In genomic region chr11:20112291-20113146, GRCh38 we compare ENCODE assay signal across 8 cellular contexts. TPM values are rescaled to one million over a fixed set of nuclear protein-coding genes. Genes with fewer than 3 reads are reported as not detected.
DNase-seq lines count a peak whose midpoint lies in the region; ATAC-seq, FAIRE-seq and TF ChIP-seq lines count a peak whose summit lies in the region.

No MANE protein-coding gene starts in this region.

- H3K27me3 ChIP-seq in ascending aorta, result no peaks in the 10 kb centered on the region
- no peaks in the 10 kb centered on the region for H3K27me3 ChIP-seq in small intestine (ENCODE audit: control insufficient read depth in 2 of 2, insufficient read depth in 2 of 2, low read length in 2 of 2)
- no peaks in the 10 kb centered on the region for H3K27me3 ChIP-seq in H7 (ENCODE audit: control insufficient read depth, insufficient read depth, low read length)

- H3K36me3 ChIP-seq in ascending aorta (peaks cover 53 to 70% of the 10 kb centered on the region in 2 donors), small intestine (ENCODE audit: control insufficient read depth in 2 of 2, insufficient read depth in 2 of 2, low read length in 2 of 2) (no peaks in the 10 kb centered on the region), H7 (replicated peaks; ENCODE audit: control insufficient read depth, insufficient read depth, low read length) (peaks cover 10% of the 10 kb centered on the region)

- H3K9me3 ChIP-seq in ascending aorta (no peaks in the 10 kb centered on the region), small intestine (ENCODE audit: control insufficient read depth, low read depth) (no peaks in the 10 kb centered on the region)

- TF ChIP-seq CTCF in ascending aorta (IDR thresholded peaks at IDR 0.05), result no peak

- ATAC-seq in GM21619 (IDR thresholded peaks at IDR 0.05; ENCODE audit: unreplicated experiment) (no peak), GM21515 (IDR thresholded peaks at IDR 0.05; ENCODE audit: unreplicated experiment) (no peak)

- no peak for FAIRE-seq in small intestine (lab: Jason Lieb, UNC)

- intact Hi-C loops in ascending aorta (cut with DNase I), result loop anchor here (5.0 to 10.0 kb wide), 4 partner anchors 160 to 548 kb away; no protein-coding TSS in a partner anchor

- H3K27ac ChIP-seq in ascending aorta, result peak overlapping the region; percentile 73 to 85
- peak overlapping the region; percentile 6 to 33 for H3K27ac ChIP-seq in small intestine (ENCODE audit: low read depth in 1 of 2, low read length in 1 of 2)

- peaks cover 20 to 51% of the 10 kb centered on the region in 2 donors for H3K4me1 ChIP-seq in ascending aorta
- H3K4me1 ChIP-seq in small intestine (ENCODE audit: control insufficient read depth in 2 of 2, insufficient read depth in 1 of 2, low read depth in 1 of 2, low read length in 1 of 2), result peaks cover 0 to 1% of the 10 kb centered on the region in 2 donors

- WGBS in small intestine, 3 donors, result 35 to 47% (median 39%) methylated on average over 15 of the region's 15 CpGs

- H3K4me3 ChIP-seq in ascending aorta (no peak overlapping the region), small intestine (ENCODE audit: low read depth in 1 of 2, low read length in 2 of 2) (no peak overlapping the region), H7 (ENCODE audit: insufficient read depth, low read depth, low read length) (no peak overlapping the region)

- peak; percentile 4 to 19 for DNase-seq in AML-193 (lab: John Stamatoyannopoulos, UW)
- DNase-seq in LoVo (ENCODE audit: low spot score), result peak; percentile 81
- DNase-seq in ascending aorta (ENCODE audit: low spot score in 2 of 2), result peak; percentile 75 to 91
- DNase-seq in hepatic stellate cell (ENCODE audit: low spot score), result peak; percentile 93
- peak; percentile 93 for DNase-seq in small intestine
- no peak for DNase-seq in H7

RNA-seq across cellular contexts. Expression of gene DBX1, which starts 47.8 kb away (rescaled TPM):
- not detected for total RNA-seq in ascending aorta
- polyA plus RNA-seq in small intestine, result not detected
- 0.59 and 1.8 TPM in 2 replicates for total RNA-seq in H7 (2014; rRNA removed; shearing (Covaris generic))
